22 cellular contexts compared by ENCODE assay signal in the genomic region with DNA sequence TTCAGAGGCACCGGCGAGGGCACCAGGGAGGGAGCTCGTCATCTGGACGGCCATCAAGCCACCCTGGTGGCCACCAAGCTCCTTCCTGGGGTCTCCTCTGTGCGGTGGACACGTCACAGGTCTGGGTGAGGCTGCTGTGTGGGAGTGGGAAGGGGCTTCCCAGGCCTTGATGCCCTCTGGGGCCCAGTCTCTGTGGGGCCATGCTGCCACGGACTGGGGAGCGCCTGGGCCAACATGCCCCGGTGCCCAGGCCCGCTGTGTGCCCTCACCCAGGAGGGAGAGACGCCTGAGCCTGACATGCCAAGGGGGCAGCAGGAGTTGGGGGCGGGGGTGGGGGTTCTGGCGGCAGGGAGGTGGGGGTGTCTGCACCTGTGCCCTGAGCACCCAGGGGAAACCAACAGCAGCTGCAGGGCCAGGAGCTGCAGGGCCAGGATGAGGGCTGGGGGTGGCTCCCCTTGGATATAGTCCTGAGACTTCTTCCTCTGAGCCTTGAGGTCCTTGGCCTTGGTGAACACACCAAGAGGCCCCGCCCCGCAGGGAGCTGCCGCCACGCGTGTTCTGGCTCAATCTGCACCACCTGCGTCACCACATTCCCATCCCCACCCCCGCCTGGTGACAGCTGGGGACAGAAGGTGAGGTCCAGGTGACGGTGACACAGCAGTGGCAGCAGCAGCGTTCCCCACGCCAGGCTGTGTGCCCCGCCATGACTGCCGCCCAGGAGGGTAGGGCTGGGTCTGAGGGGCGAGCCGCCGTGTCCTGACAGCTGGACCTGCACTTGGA.
"Had no signal": no experiment of that assay in that cellular context is flagged by ENCODE, and none has a peak within 500 bp of the region (broad histone marks: within the 10 kb centered on the region; RNA-seq: fewer than 3 reads in every experiment).

No MANE protein-coding gene starts in this region.

- H3K36me3 Mint-ChIP-seq: IgD-negative memory B cell had no signal

- H3K9me3 Mint-ChIP-seq: IgD-negative memory B cell had no signal

- DNase-seq: Kasumi-1, MM.1S, NCI-H1105, NCI-H1436 treated with DMSO at 0.1 percent for 48 hours, NCI-H1694, NCI-H187 treated with DMSO at 0.1 percent for 48 hours, NCI-H2029 treated with DMSO at 0.1 percent for 48 hours, NCI-H226, NCI-H446, NCI-H510A, NCI-H524 treated with DMSO at 0.1 percent for 48 hours, NCI-H69, NCI-H774, RPMI8226, SHP77, SK-N-SH had no signal

- ATAC-seq: K562 had no signal

- H3K4me3 ChIP-seq: K562 had no signal

- H3K4me3 Mint-ChIP-seq: IgD-negative memory B cell had no signal

- H3K9me3 ChIP-seq: SK-N-SH had no signal

- H3K9ac ChIP-seq: KMS-11, SK-N-SH had no signal

- H3K4me1 Mint-ChIP-seq: IgD-negative memory B cell had no signal

- FAIRE-seq: HTR-8/SVneo, K562, RCC 7860 had no signal

- H3K27me3 Mint-ChIP-seq: IgD-negative memory B cell had no signal

- H3K27ac ChIP-seq: HL-60, KMS-11 had no signal

- H3K4me2 ChIP-seq: KMS-11, SK-N-SH had no signal
